7 cellular contexts compared by ENCODE assay signal in genomic region chr9:93091453-93092081, GRCh38. TPM values are rescaled to one million over a fixed set of nuclear protein-coding genes. Genes with fewer than 3 reads are reported as not detected.
DNase-seq lines count a peak whose midpoint lies in the region; ATAC-seq and TF ChIP-seq lines count a peak whose summit lies in the region.

No MANE protein-coding gene starts in this region.

- H3K36me3 Mint-ChIP-seq in HFFc6 (ENCODE audit: low read depth), result peaks cover 27% of the 10 kb centered on the region

- no peak for ATAC-seq in GM18868 (IDR thresholded peaks at IDR 0.05; ENCODE audit: unreplicated experiment)

- H3K27ac ChIP-seq in epithelial cell of prostate, result peak overlapping the region; percentile 72

- H3K27me3 Mint-ChIP-seq in HFFc6 (ENCODE audit: insufficient read depth), result peaks cover 7% of the 10 kb centered on the region

- H3K4me1 Mint-ChIP-seq in HFFc6 (ENCODE audit: low read depth), result peaks cover 32% of the 10 kb centered on the region

- peaks cover 42% of the 10 kb centered on the region for H3K9me3 Mint-ChIP-seq in HFFc6

- peak overlapping the region; percentile 93 for H3K27ac Mint-ChIP-seq in HFFc6

- TF ChIP-seq CTCF in HFFc6 (IDR thresholded peaks at IDR 0.05), result no peak

- DNase-seq in HFFc6 (peak; percentile 94), epithelial cell of prostate (ENCODE audit: low read depth, low spot score) (peak; percentile 70), putamen (ENCODE audit: low spot score) (no peak), iPS-NIHi7 (ENCODE audit: extremely low spot score) (no peak)
- DNase-seq in activated CD4-positive, alpha-beta T cell treated with anti-CD3 and anti-CD28 coated beads for 48 hours, result peak; percentile 86
- peak; percentile 83 for DNase-seq in stimulated activated CD4-positive, alpha-beta T cell treated with anti-CD3 and anti-CD28 coated beads, Interleukin-15, amount 100 ng/mL, for 24 hours

- H3K4me3 Mint-ChIP-seq in HFFc6, result peak overlapping the region; percentile 21; the same call in 1 of the 2 replicates

RNA-seq across cellular contexts. Expression of gene CARD19, which starts 4.5 kb away (rescaled TPM):
- total RNA-seq in HFFc6 (2021; fragmentation: NEBNext Ultra II Directional; extraction: Animal tissue kit (Norgen Biotek cat#: 25700)), result 10 to 100 TPM; 35.3 to 40.6 (median 37.9) TPM

RNA-seq across cellular contexts. Expression of gene SUSD3, which starts 33.1 kb away (rescaled TPM):
- under 1 TPM in 2 of 6 experiments, not detected in 4; 0.28 to 0.76 TPM for total RNA-seq in HFFc6 (2021; fragmentation: NEBNext Ultra II Directional; extraction: Animal tissue kit (Norgen Biotek cat#: 25700))

RNA-seq across cellular contexts. Expression of gene NINJ1, which starts 42.5 kb away (rescaled TPM):
- total RNA-seq in HFFc6 (2021; fragmentation: NEBNext Ultra II Directional; extraction: Animal tissue kit (Norgen Biotek cat#: 25700)), result 10 to 100 TPM; 23.2 to 28.0 (median 25.6) TPM

Comparison
In these comparisons a context has a peak if more than half of its experiments do, and no peak if none do; other contexts are left out.
1. DNase-seq: peak in HFFc6 (single experiment), activated CD4-positive, alpha-beta T cell treated with anti-CD3 and anti-CD28 coated beads for 48 hours (single experiment), epithelial cell of prostate (single experiment) and stimulated activated CD4-positive, alpha-beta T cell treated with anti-CD3 and anti-CD28 coated beads, Interleukin-15, amount 100 ng/mL, for 24 hours (single experiment); none in putamen (single experiment) and iPS-NIHi7 (single experiment).